8 cellular contexts compared by ENCODE assay signal in the genomic region with DNA sequence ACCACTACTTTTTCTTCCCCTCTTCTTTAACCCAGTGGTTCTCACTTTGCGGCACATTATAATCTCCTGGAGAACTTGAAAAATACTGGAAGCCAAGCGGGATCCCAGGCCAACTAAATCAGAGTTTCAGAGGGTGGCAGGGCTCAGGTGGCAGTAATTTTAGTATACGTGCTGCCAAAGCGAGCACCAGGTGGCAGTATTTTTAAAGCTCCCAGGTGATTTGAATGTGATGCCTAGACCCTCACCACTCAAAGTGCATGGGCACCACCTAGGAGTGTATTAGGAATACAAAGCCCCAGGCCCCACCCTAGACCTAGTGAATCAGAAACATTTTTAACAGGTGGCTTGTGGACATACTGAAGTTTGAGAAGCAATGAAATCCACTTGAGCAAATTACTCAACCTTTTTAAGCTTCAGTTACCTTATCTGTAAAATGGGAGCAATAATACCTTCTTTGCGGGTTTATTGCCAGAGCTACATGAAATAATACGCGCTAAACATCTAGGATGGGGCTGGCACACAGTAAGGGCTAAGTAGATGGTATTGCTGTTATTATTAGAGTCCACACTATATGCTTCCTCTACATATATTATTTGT. TPM values are rescaled to one million over a fixed set of nuclear protein-coding genes. Genes with fewer than 3 reads are reported as not detected.
DNase-seq lines count a peak whose midpoint lies in the region; TF ChIP-seq lines count a peak whose summit lies in the region.

No MANE protein-coding gene starts in this region.

- H3K4me1 ChIP-seq in liver (ENCODE audit: control insufficient read depth in 4 of 4, insufficient read depth in 4 of 4, low read length in 3 of 4) (peaks cover 0 to 5% (median 0%) of the 10 kb centered on the region in 4 donors), vagina (no peaks in the 10 kb centered on the region)

- peak; percentile 70 for TF ChIP-seq CTCF in LNCaP clone FGC (IDR thresholded peaks at IDR 0.05; ENCODE audit: control insufficient read depth, extremely low read depth, insufficient read depth)
- peak; percentile 48 for TF ChIP-seq CTCF in liver (IDR thresholded peaks at IDR 0.05; ENCODE audit: low read depth, low read length, missing input control)
- TF ChIP-seq CTCF in vagina (IDR thresholded peaks at IDR 0.05) = no peak

- H3K36me3 ChIP-seq in liver (ENCODE audit: control insufficient read depth in 4 of 4, insufficient read depth in 3 of 4, low read depth in 1 of 4, low read length in 3 of 4) (no peaks in the 10 kb centered on the region), vagina (peaks cover 0 to 4% of the 10 kb centered on the region in 2 donors)

- no peak overlapping the region for H3K4me3 ChIP-seq in LNCaP clone FGC (ENCODE audit: low read depth, low read length)
- no peak overlapping the region for H3K4me3 ChIP-seq in liver (ENCODE audit: low read depth in 1 of 3, low read length in 3 of 3)
- no peak overlapping the region for H3K4me3 ChIP-seq in vagina

- intact Hi-C loops in vagina (cut with DNase I) = no loop called here

- TF ChIP-seq RAD21 in liver (IDR thresholded peaks at IDR 0.05) = peak; percentile 63 to 75

- H3K27me3 ChIP-seq in liver (ENCODE audit: control insufficient read depth in 4 of 4, insufficient read depth in 4 of 4, low read length in 3 of 4) (no peaks in the 10 kb centered on the region), vagina (no peaks in the 10 kb centered on the region)

- DNase-seq in DMS 273 (lab: John Stamatoyannopoulos, UW; ENCODE audit: unreplicated experiment) = peak; percentile 71
- no peak for DNase-seq in DMS 273 treated with DMSO at 0.1 percent for 48 hours (lab: John Stamatoyannopoulos, UW)
- DNase-seq in LNCaP clone FGC (ENCODE audit: low read depth) = no peak
- DNase-seq in activated CD4-positive, alpha-beta T cell treated with anti-CD3 and anti-CD28 coated beads for 48 hours = peak; percentile 24
- DNase-seq in CD1c-positive myeloid dendritic cell (ENCODE audit: extremely low spot score) = no peak
- no peak for DNase-seq in NOMO-1 (lab: John Stamatoyannopoulos, UW; ENCODE audit: unreplicated experiment in 2 of 2)
- DNase-seq in vagina (ENCODE audit: extremely low spot score in 2 of 2) = no peak

- no peak for TF ChIP-seq POLR2A in vagina (IDR thresholded peaks at IDR 0.05)

- H3K27ac ChIP-seq in liver (ENCODE audit: low read depth in 1 of 2, low read length in 2 of 2) (no peak overlapping the region), vagina (no peak overlapping the region)

- H3K9ac ChIP-seq in liver (ENCODE audit: low read depth in 1 of 2, low read length in 2 of 2) = no peak overlapping the region

- no peaks in the 10 kb centered on the region for H3K9me3 ChIP-seq in liver (ENCODE audit: control insufficient read depth in 4 of 4, low read length in 3 of 4)
- H3K9me3 ChIP-seq in vagina = no peaks in the 10 kb centered on the region

- 72% methylated on average over 7 of the region's 7 CpGs for WGBS in liver

TF ChIP-seq in liver, 16 proteins besides CTCF, POLR2A, EP300 and RAD21:
- TF ChIP-seq GABPA (IDR thresholded peaks at IDR 0.05 in 1 of 2, conservative IDR thresholded peaks at IDR 0.05 in 1 of 2) (no peak), EGR1 (IDR thresholded peaks at IDR 0.05; ENCODE audit: low read depth in 2 of 2) (no peak), FOXA2 (IDR thresholded peaks at IDR 0.05) (no peak), ZBTB33 (IDR thresholded peaks at IDR 0.05) (no peak), YY1 (IDR thresholded peaks at IDR 0.05) (no peak), HNF4A (conservative IDR thresholded peaks at IDR 0.05) (no peak), HNF4G (IDR thresholded peaks at IDR 0.05) (no peak), NR2F2 (IDR thresholded peaks at IDR 0.05) (no peak), REST (IDR thresholded peaks at IDR 0.05) (no peak)

RNA-seq across cellular contexts. Expression of gene B3GALNT1, which starts 8.3 kb away (rescaled TPM):
- total RNA-seq in liver (10 to 100 TPM in 1 of 2 donors, 1 to 10 TPM in 1; 1.0 to 23.7 TPM), vagina (4.9 TPM)
- under 1 TPM; 0.56 to 0.99 TPM for polyA plus RNA-seq in liver

Comparison
In these comparisons a context has a peak if more than half of its experiments do, and no peak if none do; other contexts are left out.
1. DNase-seq: peak in DMS 273 (single experiment) and activated CD4-positive, alpha-beta T cell treated with anti-CD3 and anti-CD28 coated beads for 48 hours (single experiment); none in DMS 273 treated with DMSO at 0.1 percent for 48 hours (single experiment), LNCaP clone FGC (single experiment), CD1c-positive myeloid dendritic cell (single experiment), NOMO-1 (0 of 2) and vagina (0 of 2).
2. CTCF ChIP-seq: peak in LNCaP clone FGC (single experiment) and liver (single experiment); none in vagina (0 of 3).